ENCODE assay signal across 1 cellular context in the genomic region with DNA sequence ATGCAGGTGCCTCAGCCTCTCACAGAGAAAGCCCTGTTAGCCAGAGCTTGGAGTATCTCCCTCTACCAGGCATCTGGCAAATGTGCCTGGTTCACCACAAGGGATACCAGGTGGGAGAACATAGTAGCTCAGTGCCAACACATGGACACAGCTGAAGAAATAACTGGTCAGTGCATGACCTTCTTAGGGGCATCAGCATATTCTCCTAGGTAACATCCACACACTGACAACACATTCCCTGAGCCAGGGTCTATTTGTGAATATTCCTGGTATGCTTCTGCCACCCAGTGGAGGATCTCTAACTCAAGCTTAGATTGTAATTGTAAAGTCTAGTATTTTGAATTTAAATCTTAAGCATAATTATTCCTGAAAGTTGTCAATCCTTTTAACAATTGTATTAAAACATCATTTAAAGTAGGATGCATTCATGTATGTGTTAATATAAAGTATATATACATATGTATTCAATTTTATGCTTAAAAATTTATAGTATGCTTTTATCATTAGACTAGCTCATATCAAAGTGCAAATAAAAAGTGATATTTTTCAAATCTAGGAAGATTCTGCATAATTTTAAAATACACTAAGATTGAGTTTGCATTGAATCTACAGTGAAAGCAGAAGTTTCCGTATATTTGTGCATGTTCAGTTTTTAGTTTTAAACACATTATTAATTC.
TF ChIP-seq lines count a peak whose summit lies in the region.

No MANE protein-coding gene starts in this region.

TF ChIP-seq in K562, 482 proteins besides CTCF, POLR2A, EP300 and RAD21:
- TF ChIP-seq, protein P1, sequence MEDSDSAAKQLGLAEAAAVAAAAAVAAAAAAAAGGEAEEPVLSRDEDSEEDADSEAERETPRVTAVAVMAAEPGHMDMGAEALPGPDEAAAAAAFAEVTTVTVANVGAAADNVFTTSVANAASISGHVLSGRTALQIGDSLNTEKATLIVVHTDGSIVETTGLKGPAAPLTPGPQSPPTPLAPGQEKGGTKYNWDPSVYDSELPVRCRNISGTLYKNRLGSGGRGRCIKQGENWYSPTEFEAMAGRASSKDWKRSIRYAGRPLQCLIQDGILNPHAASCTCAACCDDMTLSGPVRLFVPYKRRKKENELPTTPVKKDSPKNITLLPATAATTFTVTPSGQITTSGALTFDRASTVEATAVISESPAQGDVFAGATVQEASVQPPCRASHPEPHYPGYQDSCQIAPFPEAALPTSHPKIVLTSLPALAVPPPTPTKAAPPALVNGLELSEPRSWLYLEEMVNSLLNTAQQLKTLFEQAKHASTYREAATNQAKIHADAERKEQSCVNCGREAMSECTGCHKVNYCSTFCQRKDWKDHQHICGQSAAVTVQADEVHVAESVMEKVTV (CRISPR knock-in tag; IDR thresholded peaks at IDR 0.05) = 0 out of 2 replicates have a peak, but pooled peaks have one; percentile 21
- no peak for TF ChIP-seq PYGO2 (tag; IDR thresholded peaks at IDR 0.05)
